ENCODE assay signal across 15 cellular contexts in the genomic region with DNA sequence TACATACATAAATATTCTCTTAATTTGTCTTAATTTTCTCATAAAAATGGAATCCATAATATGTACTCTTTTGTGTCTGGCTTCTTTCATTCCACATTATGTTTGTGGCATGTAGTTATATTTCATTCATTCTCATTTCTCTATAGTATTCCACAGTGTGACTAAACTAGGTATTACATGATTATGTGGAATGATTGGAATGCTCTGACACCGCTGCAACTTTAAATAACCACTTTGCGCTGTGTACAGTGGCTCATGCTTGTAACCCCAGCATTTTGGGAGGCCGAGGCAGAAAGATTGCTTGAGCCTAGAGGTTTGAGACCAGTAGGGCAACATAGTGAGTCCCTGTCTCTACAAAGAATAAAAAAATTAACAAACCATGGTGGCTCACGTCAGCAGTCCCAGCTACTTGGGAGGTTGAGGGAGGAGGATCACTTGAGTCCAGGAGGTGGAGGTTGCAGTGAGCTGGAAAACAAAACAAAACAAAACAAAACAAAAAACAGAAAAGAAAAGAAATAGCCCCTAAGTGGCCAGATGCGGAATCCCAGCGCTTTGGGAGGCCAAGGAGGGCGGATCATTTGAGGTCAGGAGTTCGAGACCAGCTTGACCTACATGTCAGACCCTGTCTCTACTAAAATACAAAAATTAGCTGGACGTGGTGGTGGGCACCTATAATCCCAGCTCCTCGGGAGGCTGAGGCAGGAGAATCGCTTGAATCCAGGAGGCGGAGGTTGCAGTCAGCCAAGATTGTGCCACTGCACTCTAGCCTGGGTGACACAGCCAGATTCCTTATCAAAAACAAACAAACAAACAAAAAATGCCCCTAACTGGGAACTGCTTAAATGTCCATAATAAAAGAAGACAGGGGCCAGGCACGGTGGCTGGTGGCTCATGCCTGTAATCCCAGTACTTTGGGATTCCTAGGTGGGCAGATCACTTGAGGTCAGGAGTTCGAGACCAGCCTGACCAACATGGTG. TPM values are rescaled to one million over a fixed set of nuclear protein-coding genes. Genes with fewer than 3 reads are reported as not detected.
DNase-seq lines count a peak whose midpoint lies in the region; ATAC-seq, FAIRE-seq and TF ChIP-seq lines count a peak whose summit lies in the region.
"Had no signal": no experiment of that assay in that cellular context is flagged by ENCODE, and none has a peak within 500 bp of the region (broad histone marks: within the 10 kb centered on the region; RNA-seq: fewer than 3 reads in every experiment).

No MANE protein-coding gene starts in this region.

- peak overlapping the region; percentile 80 for H3K4me3 Mint-ChIP-seq in HFFc6
- H3K4me3 Mint-ChIP-seq: dendritic cell treated with granulocyte-macrophage colony-stimulating factor and Interleukin-4, amounts not matched to agents 40 ng/mL and 50 ng/mL, for 4 days; GM23338; naive B cell; stimulated activated memory B cell treated with anti-CD40 and anti-IgM and Interleukin-4, amounts not matched to agents 10 μg/mL and 1 μg/mL and 100 μg/mL, for 72 hours had no signal

- no peaks in the 10 kb centered on the region for H3K27me3 Mint-ChIP-seq in HFFc6 (ENCODE audit: insufficient read depth)
- H3K27me3 Mint-ChIP-seq: naive B cell; stimulated activated memory B cell treated with anti-CD40 and anti-IgM and Interleukin-4, amounts not matched to agents 10 μg/mL and 1 μg/mL and 100 μg/mL, for 72 hours had no signal

- no peaks in the 10 kb centered on the region for H3K9me3 Mint-ChIP-seq in HFFc6
- H3K9me3 Mint-ChIP-seq: dendritic cell treated with granulocyte-macrophage colony-stimulating factor and Interleukin-4, amounts not matched to agents 40 ng/mL and 50 ng/mL, for 4 days; GM23338; naive B cell; stimulated activated memory B cell treated with anti-CD40 and anti-IgM and Interleukin-4, amounts not matched to agents 10 μg/mL and 1 μg/mL and 100 μg/mL, for 72 hours had no signal

- TF ChIP-seq CTCF in HFFc6 (IDR thresholded peaks at IDR 0.05), result peak; percentile 28; the same call in 1 of the 2 replicates

- H3K4me1 Mint-ChIP-seq in HFFc6 (ENCODE audit: low read depth), result peaks cover 35% of the 10 kb centered on the region
- H3K4me1 Mint-ChIP-seq: stimulated activated memory B cell treated with anti-CD40 and anti-IgM and Interleukin-4, amounts not matched to agents 10 μg/mL and 1 μg/mL and 100 μg/mL, for 72 hours had no signal

- DNase-seq in HFFc6, result peak; percentile 73
- DNase-seq in amniotic stem cell (lab: John Stamatoyannopoulos, UW), result peak; percentile 42
- DNase-seq in islet precursor cell, result peak; percentile 66
- no peak for DNase-seq in RPMI8226
- DNase-seq in NCI-H748 treated with DMSO at 0.1 percent for 48 hours (lab: John Stamatoyannopoulos, UW), result no peak
- no peak for DNase-seq in NCI-H2196 (lab: John Stamatoyannopoulos, UW; ENCODE audit: unreplicated experiment)
- DNase-seq: AML-193, naive B cell, NCI-H345, SIG-M5 had no signal

- H3K36me3 Mint-ChIP-seq in HFFc6 (ENCODE audit: low read depth), result no peaks in the 10 kb centered on the region
- H3K36me3 Mint-ChIP-seq: naive B cell; stimulated activated memory B cell treated with anti-CD40 and anti-IgM and Interleukin-4, amounts not matched to agents 10 μg/mL and 1 μg/mL and 100 μg/mL, for 72 hours had no signal

- ATAC-seq in HG02938 (IDR thresholded peaks at IDR 0.05; ENCODE audit: unreplicated experiment), result no peak
- ATAC-seq: GM23338; stimulated activated memory B cell treated with anti-CD40 and anti-IgM and Interleukin-4, amounts not matched to agents 10 μg/mL and 1 μg/mL and 100 μg/mL, for 72 hours had no signal

- peak overlapping the region; percentile 91 for H3K27ac Mint-ChIP-seq in HFFc6
- H3K27ac Mint-ChIP-seq: dendritic cell treated with granulocyte-macrophage colony-stimulating factor and Interleukin-4, amounts not matched to agents 40 ng/mL and 50 ng/mL, for 4 days; GM23338; naive B cell; stimulated activated memory B cell treated with anti-CD40 and anti-IgM and Interleukin-4, amounts not matched to agents 10 μg/mL and 1 μg/mL and 100 μg/mL, for 72 hours had no signal

- peak; percentile 85 for FAIRE-seq in A204.1 (lab: Jason Lieb, UNC)

RNA-seq across cellular contexts. Expression of a gene that starts 8.0 kb away (rescaled TPM):
- total RNA-seq in HFFc6 (2021; fragmentation: NEBNext Ultra II Directional; extraction: Animal tissue kit (Norgen Biotek cat#: 25700)), result 100 to 1,000 TPM; 158 to 181 (median 175) TPM

RNA-seq across cellular contexts. Expression of a gene that starts 9.1 kb away (rescaled TPM):
- total RNA-seq in HFFc6 (2021; fragmentation: NEBNext Ultra II Directional; extraction: Animal tissue kit (Norgen Biotek cat#: 25700)), result 10 to 100 TPM; 43.9 to 66.1 (median 55.2) TPM

Comparison
In these comparisons a context has a peak if more than half of its experiments do, and no peak if none do; other contexts are left out.
1. DNase-seq: peak in HFFc6 (single experiment), amniotic stem cell (single experiment) and islet precursor cell (single experiment); none in RPMI8226 (single experiment), NCI-H748 treated with DMSO at 0.1 percent for 48 hours (single experiment) and NCI-H2196 (single experiment).